19 cellular contexts compared by ENCODE assay signal in the genomic region with DNA sequence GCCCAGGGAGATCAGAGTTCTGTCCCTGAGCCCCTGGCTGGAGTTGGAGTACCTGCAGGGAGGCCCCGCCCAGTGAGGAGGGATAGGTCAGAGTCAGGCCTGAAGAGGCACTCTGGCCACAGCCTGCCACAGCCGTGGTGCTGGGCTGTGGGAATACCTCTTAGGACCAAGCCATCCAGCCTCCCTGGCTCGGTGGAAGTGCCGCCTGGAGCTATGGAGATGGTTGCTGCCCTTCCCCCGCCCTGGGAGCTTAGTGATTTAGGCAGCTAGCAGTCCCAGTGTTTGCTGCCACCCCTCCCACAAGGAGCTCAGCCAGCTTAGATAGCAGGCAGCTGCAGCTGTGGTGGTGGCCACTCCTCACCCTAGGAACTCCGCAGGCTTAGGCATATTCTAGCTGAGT.
DNase-seq lines count a peak whose midpoint lies in the region; ATAC-seq and TF ChIP-seq lines count a peak whose summit lies in the region.
"Had no signal": no experiment of that assay in that cellular context is flagged by ENCODE, and none has a peak within 500 bp of the region (broad histone marks: within the 10 kb centered on the region; RNA-seq: fewer than 3 reads in every experiment).

No MANE protein-coding gene starts in this region.

- no peak overlapping the region for H4K91ac ChIP-seq in H9 (ENCODE audit: insufficient read length, low read depth, low read length)

- H3K4me2 ChIP-seq in H9 (ENCODE audit: insufficient read depth, insufficient read length, low read length) = no peak overlapping the region
- H3K4me2 ChIP-seq: A549 had no signal

- no peaks in the 10 kb centered on the region for H3K79me1 ChIP-seq in H9 (ENCODE audit: insufficient read depth, low read depth, low read length, poor library complexity, severe bottlenecking)

- H3K27me3 ChIP-seq in BE2C = no peaks in the 10 kb centered on the region
- H3K27me3 ChIP-seq in H9 (ENCODE audit: insufficient read depth, low read length) = no peaks in the 10 kb centered on the region

- no peaks in the 10 kb centered on the region for H3K23me2 ChIP-seq in H9 (ENCODE audit: insufficient read length, low read depth, low read length, poor library complexity, severe bottlenecking)

- H3K9me3 Mint-ChIP-seq in H9 = peaks cover 8 to 19% of the 10 kb centered on the region in 2 experiments
- peaks cover 19% of the 10 kb centered on the region for H3K9me3 Mint-ChIP-seq in nephron progenitor cell

- H3K4me1 Mint-ChIP-seq in H9 (0 out of 4 replicates have a peak, but pooled peaks cover 0 to 3% of the 10 kb centered on the region in 2 experiments), nephron progenitor cell (no peaks in the 10 kb centered on the region)
- H3K4me1 Mint-ChIP-seq: B cell; CD4-positive, CD25-positive, alpha-beta regulatory T cell had no signal

- H3K4me1 ChIP-seq in BE2C (no peaks in the 10 kb centered on the region), H9 (ENCODE audit: insufficient read depth, low read length) (no peaks in the 10 kb centered on the region)
- H3K4me1 ChIP-seq: A549, HAP-1 had no signal

- no peak overlapping the region for H3K27ac ChIP-seq in H9 (ENCODE audit: insufficient read length, low read depth, low read length)
- H3K27ac ChIP-seq: A549 had no signal

- H3K56ac ChIP-seq in H9 (ENCODE audit: insufficient read length, low read depth, low read length) = no peak overlapping the region

- no peaks in the 10 kb centered on the region for H4K20me1 ChIP-seq in H9 (ENCODE audit: control insufficient read depth, insufficient read depth, insufficient read length)

- H3K36me3 ChIP-seq in BE2C = no peaks in the 10 kb centered on the region
- H3K36me3 ChIP-seq: HAP-1 had no signal

- no peak for ATAC-seq in GM19463 (IDR thresholded peaks at IDR 0.05; ENCODE audit: unreplicated experiment)
- ATAC-seq: A549, Right ventricle myocardium inferior had no signal

- WGBS in H9 (ENCODE audit: extremely low coverage, insufficient read length, low lambda C conversion rate) = no CpG with 5 or more reads among the region's 6 CpGs

- DNase-seq in BE2C (peak; percentile 12), H9 (peak; percentile 42), ecto neural progenitor cell (ENCODE audit: low spot score) (peak; percentile 42), nephron progenitor cell (peak; percentile 3), head of caudate nucleus (no peak), LoVo (ENCODE audit: low spot score) (no peak)
- DNase-seq: CD4-positive, CD25-positive, alpha-beta regulatory T cell; EL; Kasumi-1; MM.1S; NCI-H1092; NCI-H1436 treated with DMSO at 0.1 percent for 48 hours; NCI-H1930; NCI-H69 had no signal

- H3K9ac ChIP-seq in H9 (ENCODE audit: extremely low read depth, insufficient read length, low read length) = no peak overlapping the region

- H3K18ac ChIP-seq in H9 (ENCODE audit: insufficient read length, low read depth, low read length) = no peak overlapping the region

- intact Hi-C loops in head of caudate nucleus (cut with DNase I) = no loop called here

- H2BK120ac ChIP-seq in H9 (ENCODE audit: low read depth, low read length, poor library complexity, severe bottlenecking) = no peak overlapping the region

- H3K4me3 Mint-ChIP-seq in H9 (no peak overlapping the region), nephron progenitor cell (no peak overlapping the region)
- H3K4me3 Mint-ChIP-seq: B cell had no signal

- no peak overlapping the region for H2AK5ac ChIP-seq in H9 (ENCODE audit: insufficient read length, low read length)

- no peak overlapping the region for H3T11ph ChIP-seq in H9 (ENCODE audit: low read length)

- H3K4ac ChIP-seq in H9 (ENCODE audit: low read depth, low read length) = no peak overlapping the region

- no peaks in the 10 kb centered on the region for H3K27me3 Mint-ChIP-seq in H9 (ENCODE audit: low read depth)
- no peaks in the 10 kb centered on the region for H3K27me3 Mint-ChIP-seq in nephron progenitor cell (ENCODE audit: low read depth, poor library complexity)
- H3K27me3 Mint-ChIP-seq: B cell; CD4-positive, CD25-positive, alpha-beta regulatory T cell had no signal

- no peak overlapping the region for H4K8ac ChIP-seq in H9 (replicated peaks; ENCODE audit: insufficient read length, low read depth, low read length)

- H3K27ac Mint-ChIP-seq in H9 (no peak overlapping the region; a peak in 1 of 7 replicates), nephron progenitor cell (no peak overlapping the region)
- H3K27ac Mint-ChIP-seq: B cell; CD4-positive, CD25-positive, alpha-beta regulatory T cell had no signal

- H2BK20ac ChIP-seq in H9 (ENCODE audit: low read depth, low read length, poor library complexity, severe bottlenecking) = no peak overlapping the region

- no peak overlapping the region for H2BK15ac ChIP-seq in H9 (ENCODE audit: low read depth, low read length)

- no peak overlapping the region; the same call in 1 of the 2 replicates for H3K14ac ChIP-seq in H9 (ENCODE audit: insufficient read depth, low read length)

- no peaks in the 10 kb centered on the region for H3K79me2 ChIP-seq in H9 (ENCODE audit: insufficient read depth, low read length)

- no peaks in the 10 kb centered on the region for H3K9me3 ChIP-seq in BE2C
- H3K9me3 ChIP-seq in H9 (ENCODE audit: control insufficient read depth, low read depth, low read length) = no peaks in the 10 kb centered on the region
- H3K9me3 ChIP-seq: A549, HAP-1 had no signal

- H3K23ac ChIP-seq in H9 (ENCODE audit: insufficient read length, low read depth, low read length) = no peak overlapping the region

- H2AFZ ChIP-seq in H9 (ENCODE audit: low read length) = no peak overlapping the region

- no peak overlapping the region for H4K5ac ChIP-seq in H9 (ENCODE audit: insufficient read length, low read depth, low read length)

- TF ChIP-seq CTCF in BE2C (IDR thresholded peaks at IDR 0.05; ENCODE audit: low read depth, low read length) (no peak), H9 (conservative IDR thresholded peaks at IDR 0.05) (no peak), nephron progenitor cell (IDR thresholded peaks at IDR 0.05) (no peak)

- no peak overlapping the region for H3K4me3 ChIP-seq in BE2C (ENCODE audit: low read depth, low read length)
- H3K4me3 ChIP-seq: A549, HAP-1 had no signal

- H2BK5ac ChIP-seq in H9 (ENCODE audit: insufficient read length, low read length) = no peak overlapping the region

- peaks cover 5 to 23% (median 14%) of the 10 kb centered on the region in 3 experiments; a peak in 6 of 7 replicates for H3K36me3 Mint-ChIP-seq in H9 (ENCODE audit: insufficient read depth in 1 of 3, low read depth in 3 of 3)
- no peaks in the 10 kb centered on the region for H3K36me3 Mint-ChIP-seq in nephron progenitor cell (ENCODE audit: low read depth)
- H3K36me3 Mint-ChIP-seq: CD4-positive, CD25-positive, alpha-beta regulatory T cell had no signal

- no peak overlapping the region for H2BK12ac ChIP-seq in H9 (ENCODE audit: insufficient read length, low read depth, low read length)

Comparison
In these comparisons a context has a peak if more than half of its experiments do, and no peak if none do; other contexts are left out.
1. DNase-seq: peak in BE2C (single experiment), H9 (single experiment), ecto neural progenitor cell (single experiment) and nephron progenitor cell (single experiment); none in head of caudate nucleus (0 of 42) and LoVo (single experiment).